In genomic region chr20:43979576-43979975, GRCh38 we compare ENCODE assay signal across 31 cellular contexts.
"Had no signal": no experiment of that assay in that cellular context is flagged by ENCODE, and none has a peak within 500 bp of the region (broad histone marks: within the 10 kb centered on the region; RNA-seq: fewer than 3 reads in every experiment).

No MANE protein-coding gene starts in this region.

- H3K36me3 Mint-ChIP-seq: activated naive CD4-positive, alpha-beta T cell treated with anti-CD3 and anti-CD28 coated beads, Interleukin-2, amount 10 ng/mL, durations not matched to agents 7 days and 5 days; WTC11 had no signal

- H3K27me3 Mint-ChIP-seq: activated naive CD8-positive, alpha-beta T cell treated with anti-CD3 and anti-CD28 coated beads for 36 hours; activated T-cell treated with anti-CD3 and anti-CD28 coated beads, Interleukin-2, amount 50 U/mL, for 24 hours had no signal

- DNase-seq: activated CD4-positive, alpha-beta memory T cell treated with anti-CD3 and anti-CD28 coated beads, Interleukin-2, amount 10 ng/mL, durations not matched to agents 7 days and 5 days; activated CD4-positive, alpha-beta T cell treated with anti-CD3 and anti-CD28 coated beads for 1 hour; activated CD4-positive, alpha-beta T cell treated with anti-CD3 and anti-CD28 coated beads for 4 hours; activated CD4-positive, alpha-beta T cell treated with anti-CD3 and anti-CD28 coated beads, Interleukin-2, amount 10 ng/mL, durations not matched to agents 7 days and 5 days; activated CD4-positive, alpha-beta T cell treated with anti-CD3 and anti-CD28 coated beads, Interleukin-2, amount 50 U/mL, for 4 hours; activated CD8-positive, alpha-beta memory T cell treated with anti-CD3 and anti-CD28 coated beads, Interleukin-2, amount 50 U/mL, for 48 hours; activated gamma-delta T cell; activated naive CD4-positive, alpha-beta T cell; activated naive CD4-positive, alpha-beta T cell treated with anti-CD3 and anti-CD28 coated beads, Interleukin-2, amount 10 ng/mL, durations not matched to agents 7 days and 5 days; activated naive CD8-positive, alpha-beta T cell treated with anti-CD3 and anti-CD28 coated beads for 36 hours; activated naive CD8-positive, alpha-beta T cell treated with anti-CD3 and anti-CD28 coated beads, Interleukin-2, amount 50 U/mL, for 24 hours; activated T-cell treated with anti-CD3 and anti-CD28 coated beads for 4 hours; activated T-cell treated with anti-CD3 and anti-CD28 coated beads, Interleukin-2, amount 50 U/mL, for 24 hours; activated T-cell treated with anti-CD3 and anti-CD28 coated beads, Interleukin-2, amount 50 U/mL, for 72 hours; adrenal gland; amygdala; aorta; body of pancreas; caudate nucleus; cortex of kidney; dermis blood vessel endothelial cell; effector CD4-positive, alpha-beta T cell; effector memory CD8-positive, alpha-beta T cell; erythroblast; foreskin melanocyte; heart right ventricle; T-helper 2 cell had no signal

- H3K4me3 ChIP-seq: adrenal gland, body of pancreas, esophagus muscularis mucosa, gastroesophageal sphincter, heart right ventricle had no signal

- H3K9me3 Mint-ChIP-seq: activated naive CD8-positive, alpha-beta T cell treated with anti-CD3 and anti-CD28 coated beads for 36 hours; activated naive CD8-positive, alpha-beta T cell treated with anti-CD3 and anti-CD28 coated beads, Interleukin-2, amount 50 U/mL, for 24 hours; activated T-cell treated with anti-CD3 and anti-CD28 coated beads, Interleukin-2, amount 50 U/mL, for 24 hours; effector memory CD8-positive, alpha-beta T cell; WTC11 had no signal

- H3K9me3 ChIP-seq: adrenal gland, esophagus muscularis mucosa, gastroesophageal sphincter, heart right ventricle had no signal

- H3K4me1 ChIP-seq: body of pancreas had no signal

- ATAC-seq: activated naive CD8-positive, alpha-beta T cell treated with anti-CD3 and anti-CD28 coated beads, Interleukin-2, amount 50 U/mL, for 24 hours; activated T-cell treated with anti-CD3 and anti-CD28 coated beads, Interleukin-2, amount 50 U/mL, for 72 hours; body of pancreas; effector memory CD8-positive, alpha-beta T cell; gastroesophageal sphincter; heart right ventricle; WTC11 had no signal

- H3K27ac ChIP-seq: adrenal gland, body of pancreas, esophagus muscularis mucosa, gastroesophageal sphincter, heart right ventricle, VCaP had no signal

- H3K27ac Mint-ChIP-seq: activated CD4-positive, alpha-beta memory T cell treated with anti-CD3 and anti-CD28 coated beads, Interleukin-2, amount 10 ng/mL, durations not matched to agents 7 days and 5 days; activated CD4-positive, alpha-beta T cell treated with anti-CD3 and anti-CD28 coated beads, Interleukin-2, amount 10 ng/mL, durations not matched to agents 7 days and 5 days; activated naive CD4-positive, alpha-beta T cell treated with anti-CD3 and anti-CD28 coated beads, Interleukin-2, amount 10 ng/mL, durations not matched to agents 7 days and 5 days; activated naive CD8-positive, alpha-beta T cell treated with anti-CD3 and anti-CD28 coated beads for 36 hours; activated naive CD8-positive, alpha-beta T cell treated with anti-CD3 and anti-CD28 coated beads, Interleukin-2, amount 50 U/mL, for 24 hours; activated T-cell treated with anti-CD3 and anti-CD28 coated beads, Interleukin-2, amount 50 U/mL, for 24 hours; activated T-cell treated with anti-CD3 and anti-CD28 coated beads, Interleukin-2, amount 50 U/mL, for 72 hours; effector memory CD8-positive, alpha-beta T cell; WTC11 had no signal

- H3K4me3 Mint-ChIP-seq: activated CD4-positive, alpha-beta memory T cell treated with anti-CD3 and anti-CD28 coated beads, Interleukin-2, amount 10 ng/mL, durations not matched to agents 7 days and 5 days; activated CD4-positive, alpha-beta T cell treated with anti-CD3 and anti-CD28 coated beads, Interleukin-2, amount 10 ng/mL, durations not matched to agents 7 days and 5 days; activated naive CD4-positive, alpha-beta T cell treated with anti-CD3 and anti-CD28 coated beads, Interleukin-2, amount 10 ng/mL, durations not matched to agents 7 days and 5 days; activated naive CD8-positive, alpha-beta T cell treated with anti-CD3 and anti-CD28 coated beads for 36 hours; activated naive CD8-positive, alpha-beta T cell treated with anti-CD3 and anti-CD28 coated beads, Interleukin-2, amount 50 U/mL, for 24 hours; activated T-cell treated with anti-CD3 and anti-CD28 coated beads, Interleukin-2, amount 50 U/mL, for 24 hours; activated T-cell treated with anti-CD3 and anti-CD28 coated beads, Interleukin-2, amount 50 U/mL, for 72 hours; effector memory CD8-positive, alpha-beta T cell; WTC11 had no signal

- H3K36me3 ChIP-seq: adrenal gland, heart right ventricle had no signal

- H3K27me3 ChIP-seq: adrenal gland, esophagus muscularis mucosa, gastroesophageal sphincter had no signal

- H3K4me1 Mint-ChIP-seq: activated naive CD4-positive, alpha-beta T cell treated with anti-CD3 and anti-CD28 coated beads, Interleukin-2, amount 10 ng/mL, durations not matched to agents 7 days and 5 days had no signal
